In the genomic region with DNA sequence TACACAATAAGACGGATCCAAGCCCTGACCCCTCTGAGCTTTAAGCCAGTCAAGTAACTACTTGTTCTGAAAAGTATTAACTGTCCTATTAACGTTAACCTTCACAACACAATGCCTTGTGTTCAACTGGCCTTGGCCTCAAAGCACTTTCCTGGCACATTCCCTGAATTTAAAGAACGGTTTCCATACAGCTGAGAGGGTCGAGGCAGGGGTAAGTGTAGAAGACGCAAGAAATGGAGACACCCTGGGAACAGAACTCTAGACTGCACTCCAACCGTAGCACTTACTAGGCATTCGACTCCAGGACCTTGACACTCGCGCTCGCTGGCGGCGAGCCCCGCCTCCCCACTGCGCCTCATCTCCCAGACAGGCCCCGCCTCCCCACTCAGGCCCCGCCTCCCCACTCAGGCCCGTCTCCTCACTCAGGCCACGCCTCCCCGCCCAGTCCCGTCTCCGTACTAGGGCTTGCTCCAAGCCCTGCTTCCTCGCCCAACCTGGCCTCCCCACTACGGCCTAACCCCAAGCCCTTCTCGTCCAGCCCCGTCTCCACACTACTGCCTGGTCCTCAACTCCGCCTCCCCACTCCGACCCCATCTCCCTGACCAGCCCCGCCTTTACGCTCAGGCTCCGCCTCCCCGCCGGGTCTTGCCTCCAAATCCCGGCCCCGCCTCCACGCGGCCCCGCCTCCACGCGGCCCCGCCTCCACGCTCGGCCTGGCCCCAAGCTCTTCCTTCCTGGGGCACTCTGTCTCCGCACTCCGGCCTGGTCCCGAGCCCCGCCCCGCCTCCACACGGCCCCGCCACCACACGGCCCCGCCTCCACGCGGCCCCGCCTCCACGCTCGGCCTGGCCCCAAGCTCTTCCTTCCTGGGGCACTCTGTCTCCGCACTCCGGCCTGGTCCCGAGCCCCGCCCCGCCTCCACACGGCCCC, we compare ENCODE assay signal across 8 cellular contexts. TPM values are rescaled to one million over a fixed set of nuclear protein-coding genes. Genes with fewer than 3 reads are reported as not detected.
DNase-seq lines count a peak whose midpoint lies in the region; ATAC-seq, FAIRE-seq and TF ChIP-seq lines count a peak whose summit lies in the region.

No MANE protein-coding gene starts in this region.

- FAIRE-seq in GM12892 (lab: Jason Lieb, UNC) = peak; percentile 87

- DNase-seq in GM12892 (ENCODE audit: insufficient read length) = peak; percentile 76
- DNase-seq in NCI-H146 (lab: John Stamatoyannopoulos, UW) = peak; percentile 97
- DNase-seq in T follicular helper cell (ENCODE audit: low read depth) = peak; percentile 97
- peak; percentile 91 for DNase-seq in amniotic epithelial cell (ENCODE audit: low read depth)
- peak; percentile 99 for DNase-seq in left cardiac atrium
- DNase-seq in progenitor cell of endocrine pancreas (ENCODE audit: low spot score, unreplicated experiment) = peak; percentile 97
- DNase-seq in upper lobe of right lung = peak; percentile 99

- peaks cover 6% of the 10 kb centered on the region for H3K9me3 Mint-ChIP-seq in progenitor cell of endocrine pancreas (ENCODE audit: low read depth)

- H3K4me1 ChIP-seq in upper lobe of right lung = peaks cover 33% of the 10 kb centered on the region

- H3K36me3 ChIP-seq in upper lobe of right lung = no peaks in the 10 kb centered on the region

- H3K27ac ChIP-seq in upper lobe of right lung = peak overlapping the region; percentile 78

- peaks cover 13% of the 10 kb centered on the region for H3K4me1 Mint-ChIP-seq in progenitor cell of endocrine pancreas (ENCODE audit: low read depth)

- intact Hi-C loops in left cardiac atrium (cut with DNase I) (no loop called here), upper lobe of right lung (cut with DNase I) (no loop called here)

- H3K4me3 Mint-ChIP-seq in progenitor cell of endocrine pancreas (ENCODE audit: low read depth) = peak overlapping the region; percentile 94

- no peaks in the 10 kb centered on the region for H3K27me3 ChIP-seq in upper lobe of right lung

- peak overlapping the region; percentile 60 for H3K4me3 ChIP-seq in upper lobe of right lung

- peak; percentile 59 for ATAC-seq in HG02840 (IDR thresholded peaks at IDR 0.05; ENCODE audit: low FRiP score, unreplicated experiment)
- peak; percentile 76 to 77 for ATAC-seq in left cardiac atrium
- ATAC-seq in upper lobe of right lung = peak; percentile 81

- TF ChIP-seq CTCF in progenitor cell of endocrine pancreas (IDR thresholded peaks at IDR 0.05; ENCODE audit: unreplicated experiment) = no peak
- TF ChIP-seq CTCF in upper lobe of right lung (IDR thresholded peaks at IDR 0.05) = no peak

- H3K27me3 Mint-ChIP-seq in progenitor cell of endocrine pancreas = no peaks in the 10 kb centered on the region

- H3K27ac Mint-ChIP-seq in progenitor cell of endocrine pancreas = peak overlapping the region; percentile 97

- no peaks in the 10 kb centered on the region for H3K9me3 ChIP-seq in upper lobe of right lung

- H3K36me3 Mint-ChIP-seq in progenitor cell of endocrine pancreas (ENCODE audit: insufficient read depth) = no peaks in the 10 kb centered on the region

- TF ChIP-seq POLR2A in GM12892 (IDR thresholded peaks at IDR 0.05; ENCODE audit: low read depth, low read length) = no peak

RNA-seq across cellular contexts. Expression of gene TMEM87B, which starts 0.9 kb away (rescaled TPM):
- 25.9 TPM for polyA plus RNA-seq in GM12892 (2012; ENCODE audit: missing spikeins)
- total RNA-seq in left cardiac atrium (10 to 100 TPM in 1 of 2 donors, 1 to 10 TPM in 1; 8.1 to 14.7 TPM), progenitor cell of endocrine pancreas (15.4 and 15.9 TPM in 2 replicates), upper lobe of right lung (28.0 TPM)

Comparison
In these comparisons a context has a peak if more than half of its experiments do, and no peak if none do; other contexts are left out.
1. Peak in every context shown above with its lines: DNase-seq, ATAC-seq, H3K4me3 ChIP-seq and H3K27ac ChIP-seq.